ENCODE assay signal across 23 cellular contexts in the genomic region with DNA sequence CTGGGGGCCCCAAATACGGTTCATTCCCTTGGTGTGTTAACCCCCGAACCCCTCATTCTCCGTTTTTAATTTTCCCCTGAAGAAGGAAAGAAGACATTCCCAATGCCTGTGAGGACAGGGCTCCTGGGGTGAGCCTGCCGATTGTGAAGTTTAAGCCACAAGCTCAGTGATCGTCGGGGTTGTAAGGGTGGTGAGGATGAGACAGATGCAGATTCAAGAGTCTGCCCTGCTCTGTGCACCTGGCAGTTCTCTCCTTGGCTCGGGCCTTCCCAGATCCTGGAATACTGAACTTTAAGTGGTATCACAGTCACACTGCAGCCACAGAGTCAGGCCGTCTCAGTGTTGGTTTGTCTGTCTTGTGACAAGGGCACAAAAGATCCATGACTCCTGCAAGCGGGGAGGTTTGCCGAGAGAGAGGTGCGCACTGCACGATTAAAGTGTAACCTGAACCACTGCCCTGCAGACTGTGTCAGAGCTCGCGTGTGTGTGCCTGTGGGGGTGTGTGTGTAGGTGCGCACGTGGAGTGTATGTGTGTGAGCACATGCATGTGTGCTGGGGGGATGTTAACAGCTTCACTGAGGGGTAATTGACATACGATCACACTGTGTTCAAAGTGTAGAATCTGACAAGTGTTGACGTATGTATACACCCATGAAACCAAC. TPM values are rescaled to one million over a fixed set of nuclear protein-coding genes. Genes with fewer than 3 reads are reported as not detected.
DNase-seq lines count a peak whose midpoint lies in the region; ATAC-seq and TF ChIP-seq lines count a peak whose summit lies in the region.
"Had no signal": no experiment of that assay in that cellular context is flagged by ENCODE, and none has a peak within 500 bp of the region (broad histone marks: within the 10 kb centered on the region; RNA-seq: fewer than 3 reads in every experiment).

No MANE protein-coding gene starts in this region.

- CTCF ChIA-PET in WTC11 (lab: Charles Lee), result interaction anchor here (1.3 kb wide), 1 partner anchor 66 kb away, joined by 7 read pairs; no protein-coding TSS in a partner anchor
- CTCF ChIA-PET in activated CD8-positive, alpha-beta T cell treated with anti-CD3 and anti-CD28 coated beads, Interleukin-2, amount 10 ng/mL, durations not matched to agents 7 days and 5 days (lab: Charles Lee), result no interaction called here

- H3K4me1 ChIP-seq in GM23338 (ENCODE audit: insufficient read depth), result no peaks in the 10 kb centered on the region
- peaks cover 13 to 14% of the 10 kb centered on the region in 2 experiments for H3K4me1 ChIP-seq in trophoblast cell (ENCODE audit: control insufficient read depth in 1 of 2, insufficient read depth in 2 of 2, low read length in 2 of 2)

- no peak overlapping the region for H4K12ac ChIP-seq in trophoblast cell (ENCODE audit: low read depth, low read length)

- peaks cover 16% of the 10 kb centered on the region for H3K4me1 Mint-ChIP-seq in GM23338
- peaks cover 9% of the 10 kb centered on the region for H3K4me1 Mint-ChIP-seq in WTC11
- H3K4me1 Mint-ChIP-seq in activated CD8-positive, alpha-beta T cell treated with anti-CD3 and anti-CD28 coated beads, Interleukin-2, amount 10 ng/mL, durations not matched to agents 7 days and 5 days (ENCODE audit: low read depth), result no peaks in the 10 kb centered on the region
- H3K4me1 Mint-ChIP-seq: CD8-positive, alpha-beta memory T cell had no signal

- H3K18ac ChIP-seq in trophoblast cell (ENCODE audit: low read length), result peak overlapping the region; percentile 28

- TF ChIP-seq CTCF in GM23338 (conservative IDR thresholded peaks at IDR 0.05; ENCODE audit: low read depth in 2 of 2) (no peak), WTC11 (IDR thresholded peaks at IDR 0.05) (no peak)

- no peaks in the 10 kb centered on the region for H3K9me2 ChIP-seq in GM23338 (ENCODE audit: insufficient read depth)

- H4K91ac ChIP-seq in trophoblast cell (ENCODE audit: low read depth, low read length), result peak overlapping the region; percentile 60

- peaks cover 7% of the 10 kb centered on the region for H3K27me3 Mint-ChIP-seq in GM23338 (ENCODE audit: insufficient read depth, low read depth, poor library complexity)
- no peaks in the 10 kb centered on the region for H3K27me3 Mint-ChIP-seq in WTC11 (ENCODE audit: low read depth)
- peaks cover 5% of the 10 kb centered on the region for H3K27me3 Mint-ChIP-seq in activated CD8-positive, alpha-beta T cell treated with anti-CD3 and anti-CD28 coated beads, Interleukin-2, amount 10 ng/mL, durations not matched to agents 7 days and 5 days (ENCODE audit: low read depth)

- peaks cover 9% of the 10 kb centered on the region for H3K79me1 ChIP-seq in trophoblast cell (ENCODE audit: low read length)

- peak overlapping the region; percentile 18 for H2BK120ac ChIP-seq in trophoblast cell (ENCODE audit: insufficient read depth, low read length, poor library complexity)

- no peak for DNase-seq in GM23338 (ENCODE audit: low spot score)
- no peak for DNase-seq in WTC11 (ENCODE audit: low spot score)
- DNase-seq in left kidney (ENCODE audit: low read depth, low spot score), result peak; percentile 76
- no peak for DNase-seq in trophoblast cell
- DNase-seq in NCI-H1417 treated with DMSO at 0.1 percent for 48 hours (lab: John Stamatoyannopoulos, UW), result no peak
- no peak for DNase-seq in activated CD8-positive, alpha-beta T cell treated with anti-CD3 and anti-CD28 coated beads, Interleukin-2, amount 10 ng/mL, durations not matched to agents 7 days and 5 days
- DNase-seq in NCI-H2029 (lab: John Stamatoyannopoulos, UW), result no peak
- DNase-seq: C1 segment of cervical spinal cord; CD8-positive, alpha-beta memory T cell; DMS79; H7; IMR-90; Karpas-422; NCI-H1048; NCI-H146; NCI-H2081; NCI-H510A; NCI-H82; OCI-M1; SHP77 had no signal

- peak overlapping the region; percentile 29 for H2BK12ac ChIP-seq in trophoblast cell (ENCODE audit: low read length)

- H3K36me3 ChIP-seq in GM23338 (ENCODE audit: insufficient read depth) (no peaks in the 10 kb centered on the region), trophoblast cell (ENCODE audit: control insufficient read depth in 1 of 2, insufficient read depth in 2 of 2, low read length in 2 of 2) (no peaks in the 10 kb centered on the region)

- H3K27me3 ChIP-seq in GM23338 (ENCODE audit: insufficient read depth) (no peaks in the 10 kb centered on the region), trophoblast cell (ENCODE audit: insufficient read depth, low read length) (no peaks in the 10 kb centered on the region)

- WGBS in trophoblast cell (ENCODE audit: extremely low coverage, insufficient coverage, insufficient read length), result no CpG with 5 or more reads among the region's 18 CpGs

- no peak overlapping the region for H3K23ac ChIP-seq in trophoblast cell (ENCODE audit: low read length)

- peak overlapping the region; percentile 29 for H2BK5ac ChIP-seq in trophoblast cell (ENCODE audit: low read depth, low read length, poor library complexity)

- H3K4me2 ChIP-seq in GM23338 (no peak overlapping the region), trophoblast cell (ENCODE audit: low read length) (no peak overlapping the region)

- ATAC-seq in GM23338 (peak; percentile 57), WTC11 (peak; percentile 21), HG03432 (IDR thresholded peaks at IDR 0.05; ENCODE audit: unreplicated experiment) (no peak)
- no peak for ATAC-seq in activated CD8-positive, alpha-beta T cell treated with anti-CD3 and anti-CD28 coated beads, Interleukin-2, amount 10 ng/mL, durations not matched to agents 7 days and 5 days

- H3K9me3 Mint-ChIP-seq in GM23338, result no peaks in the 10 kb centered on the region
- H3K9me3 Mint-ChIP-seq in WTC11, result no peaks in the 10 kb centered on the region
- no peaks in the 10 kb centered on the region for H3K9me3 Mint-ChIP-seq in activated CD8-positive, alpha-beta T cell treated with anti-CD3 and anti-CD28 coated beads, Interleukin-2, amount 10 ng/mL, durations not matched to agents 7 days and 5 days (ENCODE audit: insufficient read depth)

- H4K8ac ChIP-seq in trophoblast cell (ENCODE audit: low read depth, low read length), result peak overlapping the region; percentile 51

- peak overlapping the region; percentile 80; the same call in 1 of the 2 replicates for H2AFZ ChIP-seq in GM23338
- no peak overlapping the region for H2AFZ ChIP-seq in trophoblast cell (ENCODE audit: insufficient read depth, low read length, poor library complexity)

- H4K20me1 ChIP-seq in GM23338 (replicated peaks; ENCODE audit: insufficient read depth), result no peaks in the 10 kb centered on the region

- H3K27ac Mint-ChIP-seq in GM23338 (no peak overlapping the region; the same call in 1 of the 2 replicates), WTC11 (no peak overlapping the region)
- no peak overlapping the region for H3K27ac Mint-ChIP-seq in activated CD8-positive, alpha-beta T cell treated with anti-CD3 and anti-CD28 coated beads, Interleukin-2, amount 10 ng/mL, durations not matched to agents 7 days and 5 days
- H3K27ac Mint-ChIP-seq: CD8-positive, alpha-beta memory T cell had no signal

- H3K4me3 ChIP-seq in GM23338, result no peak overlapping the region
- H3K4me3 ChIP-seq in trophoblast cell (ENCODE audit: low read depth, low read length), result no peak overlapping the region
- H3K4me3 ChIP-seq: SK-N-MC had no signal

- peak overlapping the region; percentile 69 for H3K14ac ChIP-seq in trophoblast cell (ENCODE audit: low read length)

- H3K36me3 Mint-ChIP-seq in GM23338 (ENCODE audit: low read depth) (no peaks in the 10 kb centered on the region), WTC11 (no peaks in the 10 kb centered on the region)
- no peaks in the 10 kb centered on the region for H3K36me3 Mint-ChIP-seq in activated CD8-positive, alpha-beta T cell treated with anti-CD3 and anti-CD28 coated beads, Interleukin-2, amount 10 ng/mL, durations not matched to agents 7 days and 5 days (ENCODE audit: low read depth)

- H3K79me2 ChIP-seq in GM23338 (replicated peaks; ENCODE audit: insufficient read depth) (no peaks in the 10 kb centered on the region), trophoblast cell (ENCODE audit: control insufficient read depth, insufficient read depth, low read length, poor library complexity) (no peaks in the 10 kb centered on the region)

- H3K9me3 ChIP-seq in trophoblast cell (ENCODE audit: insufficient read depth, low read depth, low read length), result no peaks in the 10 kb centered on the region

- no peaks in the 10 kb centered on the region for H3F3A ChIP-seq in GM23338 (replicated peaks; ENCODE audit: low read depth)

- no peak overlapping the region for H3K27ac ChIP-seq in GM23338 (ENCODE audit: low read depth)
- peak overlapping the region; percentile 36 for H3K27ac ChIP-seq in trophoblast cell (ENCODE audit: low read depth, low read length)
- H3K27ac ChIP-seq: HL-60, SK-N-MC had no signal

- H3K4me3 Mint-ChIP-seq in GM23338, result no peak overlapping the region
- no peak overlapping the region for H3K4me3 Mint-ChIP-seq in WTC11
- H3K4me3 Mint-ChIP-seq in activated CD8-positive, alpha-beta T cell treated with anti-CD3 and anti-CD28 coated beads, Interleukin-2, amount 10 ng/mL, durations not matched to agents 7 days and 5 days, result no peak overlapping the region
- H3K4me3 Mint-ChIP-seq: CD8-positive, alpha-beta memory T cell had no signal

- H2AK5ac ChIP-seq in trophoblast cell (ENCODE audit: low read length), result peak overlapping the region; percentile 33

- H3K9ac ChIP-seq in trophoblast cell (ENCODE audit: low read length), result no peak overlapping the region

- POLR2A ChIA-PET in WTC11 (lab: Charles Lee), result no interaction called here
- POLR2A ChIA-PET in activated CD8-positive, alpha-beta T cell treated with anti-CD3 and anti-CD28 coated beads, Interleukin-2, amount 10 ng/mL, durations not matched to agents 7 days and 5 days (lab: Charles Lee), result no interaction called here

- no peak overlapping the region for H3K4ac ChIP-seq in trophoblast cell (ENCODE audit: low read depth, low read length)

TF ChIP-seq in GM23338, 12 proteins besides CTCF, POLR2A, EP300 and RAD21 (continues in another document):
- TF ChIP-seq ZNF114 (CRISPR knock-in tag; IDR thresholded peaks at IDR 0.05) (no peak), NANOG (IDR thresholded peaks at IDR 0.05; ENCODE audit: borderline replicate concordance) (no peak)

TF ChIP-seq in WTC11, 78 proteins besides CTCF, POLR2A, EP300 and RAD21:
- TF ChIP-seq MAX (CRISPR knock-in tag; IDR thresholded peaks at IDR 0.05), result no peak
- TF ChIP-seq ZBTB21 (CRISPR knock-in tag; IDR thresholded peaks at IDR 0.05; ENCODE audit: borderline replicate concordance), result no peak

RNA-seq across cellular contexts. Expression of gene RPP40, which starts 39.0 kb away (rescaled TPM):
- 40.4 and 49.6 TPM in 2 replicates for total RNA-seq in GM23338 (2014; rRNA removed; shearing (Covaris generic))
- polyA plus RNA-seq in GM23338 (2016; fragmentation: Nextera tagmentation; extraction: Ambion mirVana), result 31.2 and 39.3 TPM in 2 replicates
- total RNA-seq in WTC11 (2021), result 10.1 to 12.2 TPM (median 10.9 TPM) in 3 replicates
- 7.8 and 8.0 TPM in 2 replicates for polyA plus RNA-seq in trophoblast cell (2013)
- total RNA-seq in activated CD8-positive, alpha-beta T cell treated with anti-CD3 and anti-CD28 coated beads, Interleukin-2, amount 10 ng/mL, durations not matched to agents 7 days and 5 days, result 1 to 10 TPM; 5.0 to 6.3 TPM

Comparison
In these comparisons a context has a peak if more than half of its experiments do, and no peak if none do; other contexts are left out.
1. ATAC-seq: peak in GM23338 (single experiment) and WTC11 (single experiment); none in HG03432 (single experiment) and activated CD8-positive, alpha-beta T cell treated with anti-CD3 and anti-CD28 coated beads, Interleukin-2, amount 10 ng/mL, durations not matched to agents 7 days and 5 days (single experiment).